Comparison of ENCODE assay signal across 1 cellular context in genomic region chr2:135570884-135571283, GRCh38.
TF ChIP-seq lines count a peak whose summit lies in the region.

No MANE protein-coding gene starts in this region.

TF ChIP-seq in HepG2, 621 proteins besides CTCF, POLR2A, EP300 and RAD21:
- TF ChIP-seq MTA3 (CRISPR knock-in tag; IDR thresholded peaks at IDR 0.05): no peak
- peak; percentile 78 for TF ChIP-seq CEBPB (IDR thresholded peaks at IDR 0.05; ENCODE audit: borderline replicate concordance, low read depth, low read length)
- TF ChIP-seq CSRNP1 (CRISPR knock-in tag; IDR thresholded peaks at IDR 0.05): no peak
- TF ChIP-seq NFIC (IDR thresholded peaks at IDR 0.05; ENCODE audit: low read length): peak; percentile 32; the same call in 1 of the 2 replicates
- TF ChIP-seq PRPF4 (IDR thresholded peaks at IDR 0.05; ENCODE audit: low read depth, low read length, poor library complexity, severe bottlenecking): no peak
- TF ChIP-seq TFAP4 (IDR thresholded peaks at IDR 0.05; ENCODE audit: borderline replicate concordance, low read depth): no peak
